10 cellular contexts compared by ENCODE assay signal in the genomic region with DNA sequence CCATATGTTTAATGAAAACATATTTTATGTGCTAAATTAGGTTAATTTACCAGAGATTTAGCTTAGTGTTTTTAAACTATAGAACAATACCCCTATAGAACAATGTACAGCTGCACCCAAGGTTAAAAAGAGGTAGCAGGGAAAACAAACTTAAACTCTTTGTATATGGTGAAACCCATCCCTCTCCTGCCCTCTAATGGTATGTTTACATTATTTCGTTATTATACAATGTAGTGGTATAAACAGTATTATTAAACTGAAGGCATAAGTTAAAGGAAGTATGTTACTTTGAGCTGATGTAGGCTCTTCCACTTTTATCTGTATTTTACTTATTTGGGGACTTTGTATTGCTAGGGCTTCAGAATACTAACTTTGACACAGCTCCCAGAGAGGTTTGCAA.
DNase-seq lines count a peak whose midpoint lies in the region; FAIRE-seq and TF ChIP-seq lines count a peak whose summit lies in the region.
"Had no signal": no experiment of that assay in that cellular context is flagged by ENCODE, and none has a peak within 500 bp of the region (broad histone marks: within the 10 kb centered on the region; RNA-seq: fewer than 3 reads in every experiment).

No MANE protein-coding gene starts in this region.

- DNase-seq in DMS79 treated with DMSO at 0.1 percent for 48 hours (lab: John Stamatoyannopoulos, UW) (peak; percentile 12), DMS79 (lab: John Stamatoyannopoulos, UW) (no peak), HL-60 (ENCODE audit: low read depth in 1 of 2, low spot score in 1 of 2) (no peak), RCC 7860 (ENCODE audit: low spot score) (no peak), foreskin melanocyte (peak; percentile 5), globus pallidus (ENCODE audit: low spot score) (no peak), GM19240 (ENCODE audit: insufficient read length, low spot score) (no peak)
- no peak for DNase-seq in activated naive CD4-positive, alpha-beta T cell (lab: John Stamatoyannopoulos, UW)
- DNase-seq: activated naive CD4-positive, alpha-beta T cell treated with anti-CD3 and anti-CD28 coated beads, Interleukin-2, amount 50 U/mL, for 16 hours had no signal

- H3K27me3 ChIP-seq in HL-60 (ENCODE audit: insufficient read depth, poor library complexity, severe bottlenecking): no peaks in the 10 kb centered on the region

- peak; percentile 5 for TF ChIP-seq CTCF in HL-60 (IDR thresholded peaks at IDR 0.05; ENCODE audit: insufficient read depth, low read length)

- peak; percentile 42 for FAIRE-seq in RCC 7860 (lab: Jason Lieb, UNC)

- no peak overlapping the region for H3K27ac ChIP-seq in HL-60 (replicated peaks)
- H3K27ac ChIP-seq: thoracic aorta had no signal

- H3K4me3 ChIP-seq in HL-60 (replicated peaks; ENCODE audit: insufficient read depth, low read length): no peak overlapping the region
- H3K4me3 ChIP-seq: thoracic aorta had no signal

Comparison
In these comparisons a context has a peak if more than half of its experiments do, and no peak if none do; other contexts are left out.
1. DNase-seq: peak in DMS79 treated with DMSO at 0.1 percent for 48 hours (single experiment) and foreskin melanocyte (single experiment); none in DMS79 (single experiment), HL-60 (0 of 2), RCC 7860 (single experiment), globus pallidus (single experiment), GM19240 (single experiment) and activated naive CD4-positive, alpha-beta T cell (0 of 4).